In genomic region chr1:91697322-91698260, GRCh38 we compare ENCODE assay signal across 1 cellular context.
TF ChIP-seq lines count a peak whose summit lies in the region.

No MANE protein-coding gene starts in this region.

TF ChIP-seq in HepG2, 621 proteins besides CTCF, POLR2A, EP300 and RAD21 (continued from another document):
- TF ChIP-seq IRF9 (CRISPR knock-in tag; IDR thresholded peaks at IDR 0.05; ENCODE audit: borderline replicate concordance) (no peak), ZFP37 (CRISPR knock-in tag; IDR thresholded peaks at IDR 0.05; ENCODE audit: borderline replicate concordance) (no peak), ZNF138 (CRISPR knock-in tag; IDR thresholded peaks at IDR 0.05; ENCODE audit: low read depth) (no peak), SCMH1 (CRISPR knock-in tag; IDR thresholded peaks at IDR 0.05; ENCODE audit: borderline replicate concordance) (no peak), MAFF (IDR thresholded peaks at IDR 0.05; ENCODE audit: low read depth, low read length) (peak; percentile 35; the same call in 1 of the 2 replicates), ZNF24 (IDR thresholded peaks at IDR 0.05) (no peak), HNRNPK (IDR thresholded peaks at IDR 0.05; ENCODE audit: low read depth, low read length, poor library complexity, severe bottlenecking) (peak; percentile 36), ZNF432 (CRISPR knock-in tag; IDR thresholded peaks at IDR 0.05; ENCODE audit: borderline replicate concordance) (no peak), ATM (IDR thresholded peaks at IDR 0.05; ENCODE audit: borderline replicate concordance) (no peak), ZBTB21 (CRISPR knock-in tag; IDR thresholded peaks at IDR 0.05) (no peak), ZBTB7A (CRISPR knock-in tag; IDR thresholded peaks at IDR 0.05) (no peak), MLLT10 (CRISPR knock-in tag; IDR thresholded peaks at IDR 0.05) (no peak), ZXDC (CRISPR knock-in tag; IDR thresholded peaks at IDR 0.05) (no peak), KLF16 (CRISPR knock-in tag; IDR thresholded peaks at IDR 0.05) (no peak), REXO4 (CRISPR knock-in tag; IDR thresholded peaks at IDR 0.05; ENCODE audit: borderline replicate concordance) (no peak), ZNF615 (CRISPR knock-in tag; IDR thresholded peaks at IDR 0.05; ENCODE audit: borderline replicate concordance) (no peak)
